13 cellular contexts compared by ENCODE assay signal in the genomic region with DNA sequence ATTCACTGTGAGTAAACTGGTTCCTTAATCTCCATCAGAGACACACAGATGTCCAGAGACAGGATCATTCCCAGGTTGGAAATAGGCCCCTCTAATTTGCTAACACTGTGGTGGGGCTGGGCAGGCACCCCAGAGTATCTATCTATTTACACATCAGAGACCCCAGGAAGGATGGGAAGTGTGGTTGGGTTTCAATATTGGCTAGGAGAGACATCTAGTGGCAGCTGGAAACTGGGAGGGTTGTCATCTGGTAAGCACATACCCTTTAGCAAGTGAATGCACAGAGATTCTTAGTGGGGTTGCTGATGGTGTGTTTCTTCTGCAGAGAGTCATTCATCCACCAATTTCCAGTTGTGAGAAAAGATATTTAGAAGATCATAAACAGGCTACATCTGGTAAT.
DNase-seq lines count a peak whose midpoint lies in the region; TF ChIP-seq lines count a peak whose summit lies in the region.
"Had no signal": no experiment of that assay in that cellular context is flagged by ENCODE, and none has a peak within 500 bp of the region (broad histone marks: within the 10 kb centered on the region; RNA-seq: fewer than 3 reads in every experiment).

No MANE protein-coding gene starts in this region.

- TF ChIP-seq CTCF in epithelial cell of esophagus (IDR thresholded peaks at IDR 0.05; ENCODE audit: insufficient read depth, low read depth, low read length, missing control alignments) (no peak), retinal pigment epithelial cell (conservative IDR thresholded peaks at IDR 0.05; ENCODE audit: low read depth, low read length) (peak; percentile 50)

- peak; percentile 11 for DNase-seq in NCI-H345 (lab: John Stamatoyannopoulos, UW)
- DNase-seq in NCI-H345 treated with DMSO at 0.1 percent for 48 hours (lab: John Stamatoyannopoulos, UW; ENCODE audit: unreplicated experiment): no peak
- peak; percentile 24 for DNase-seq in NAMALWA (ENCODE audit: low spot score)
- DNase-seq in epithelial cell of esophagus (ENCODE audit: low read depth): peak; percentile 1
- no peak for DNase-seq in retinal pigment epithelial cell (ENCODE audit: low read depth)
- no peak for DNase-seq in NCI-H146 (lab: John Stamatoyannopoulos, UW)
- no peak for DNase-seq in COR-L47 (lab: John Stamatoyannopoulos, UW)
- DNase-seq in CD1c-positive myeloid dendritic cell (ENCODE audit: extremely low spot score): no peak
- DNase-seq: activated CD4-positive, alpha-beta T cell treated with anti-CD3 and anti-CD28 coated beads, Interleukin-2, amount 50 U/mL, for 48 hours; activated effector memory CD4-positive, alpha-beta T cell treated with anti-CD3 and anti-CD28 coated beads, Interleukin-2, amount 50 U/mL, for 16 hours; naive B cell; small intestine had no signal

- H3K4me3 ChIP-seq in epithelial cell of esophagus (ENCODE audit: low read length) (no peak overlapping the region), retinal pigment epithelial cell (ENCODE audit: low read length) (no peak overlapping the region)
- H3K4me3 ChIP-seq: tibial nerve had no signal

Comparison
In these comparisons a context has a peak if more than half of its experiments do, and no peak if none do; other contexts are left out.
1. DNase-seq: peak in NCI-H345 (single experiment), NAMALWA (single experiment) and epithelial cell of esophagus (single experiment); none in NCI-H345 treated with DMSO at 0.1 percent for 48 hours (single experiment), retinal pigment epithelial cell (single experiment), NCI-H146 (single experiment), COR-L47 (single experiment) and CD1c-positive myeloid dendritic cell (single experiment).